Comparison of ENCODE assay signal across 27 cellular contexts in genomic region chr5:56357426-56357825, GRCh38.
DNase-seq lines count a peak whose midpoint lies in the region; ATAC-seq and TF ChIP-seq lines count a peak whose summit lies in the region.
"Had no signal": no experiment of that assay in that cellular context is flagged by ENCODE, and none has a peak within 500 bp of the region (broad histone marks: within the 10 kb centered on the region; RNA-seq: fewer than 3 reads in every experiment).

No MANE protein-coding gene starts in this region.

- no peak overlapping the region for H3K4me3 ChIP-seq in Panc1 (ENCODE audit: low read depth in 2 of 2, low read length in 2 of 2)
- H3K4me3 ChIP-seq: breast epithelium, SJCRH30, spleen had no signal

- H3K27me3 ChIP-seq in Panc1 (ENCODE audit: control insufficient read depth, insufficient read depth, low read length): no peaks in the 10 kb centered on the region
- H3K27me3 ChIP-seq: breast epithelium, SJCRH30, spleen had no signal

- H3K27ac Mint-ChIP-seq in Calu3 (ENCODE audit: unreplicated experiment) (peak overlapping the region; percentile 97), immature natural killer cell (no peak overlapping the region)
- H3K27ac Mint-ChIP-seq: naive thymus-derived CD4-positive, alpha-beta T cell had no signal

- ATAC-seq in Panc1: no peak
- ATAC-seq: naive thymus-derived CD4-positive, alpha-beta T cell had no signal

- in situ Hi-C loops in Panc1 (cut with HindIII; ENCODE audit: low pct_unique_long_range_greater_than_20kb, low sequenced_read_pairs): no loop called here

- no peaks in the 10 kb centered on the region for H3K36me3 ChIP-seq in Panc1 (ENCODE audit: control insufficient read depth, insufficient read depth, low read length)
- H3K36me3 ChIP-seq: breast epithelium, SJCRH30, spleen had no signal

- TF ChIP-seq CTCF in Calu3 (IDR thresholded peaks at IDR 0.05; ENCODE audit: unreplicated experiment) (no peak), Panc1 (IDR thresholded peaks at IDR 0.05) (no peak)

- POLR2A ChIA-PET in Panc1 (lab: Charles Lee): interaction anchor here (0.5 kb wide), 1 partner anchor 260 kb away, joined by 3 read pairs; no protein-coding TSS in a partner anchor

- CTCF ChIA-PET in Calu3 (lab: Charles Lee): interaction anchor here (0.7 to 1.3 kb wide), 2 partner anchors 21 to 86 kb away, joined by 4 to 5 read pairs; no protein-coding TSS in a partner anchor
- CTCF ChIA-PET in Panc1 (lab: Charles Lee): no interaction called here

- no peaks in the 10 kb centered on the region for H3K27me3 Mint-ChIP-seq in Calu3 (ENCODE audit: unreplicated experiment)
- peaks cover 4 to 6% (median 5%) of the 10 kb centered on the region in 3 donors for H3K27me3 Mint-ChIP-seq in immature natural killer cell (ENCODE audit: low read depth in 3 of 3)
- H3K27me3 Mint-ChIP-seq: naive thymus-derived CD4-positive, alpha-beta T cell had no signal

- peaks cover 12% of the 10 kb centered on the region; the same call in 1 of the 2 replicates for H3K4me1 ChIP-seq in Panc1 (ENCODE audit: control insufficient read depth, insufficient read depth, low read length)
- H3K4me1 ChIP-seq: spleen had no signal

- BruUV-seq in Calu3 (replicated peaks; lab: Mats Ljungman, UMichigan) (no TSS peak), Panc1 (replicated peaks; lab: Mats Ljungman, UMichigan) (no TSS peak)

- H3K4me1 Mint-ChIP-seq in Calu3 (ENCODE audit: low read depth, unreplicated experiment) (peaks cover 60% of the 10 kb centered on the region), immature natural killer cell (no peaks in the 10 kb centered on the region)

- no peak overlapping the region for H3K4me3 Mint-ChIP-seq in Calu3 (ENCODE audit: low read depth, unreplicated experiment)
- no peak overlapping the region for H3K4me3 Mint-ChIP-seq in immature natural killer cell
- H3K4me3 Mint-ChIP-seq: naive thymus-derived CD4-positive, alpha-beta T cell had no signal

- no peaks in the 10 kb centered on the region for H3K9me3 ChIP-seq in Panc1 (ENCODE audit: control insufficient read depth, insufficient read depth, low read depth, low read length)
- H3K9me3 ChIP-seq: breast epithelium, SJCRH30, spleen had no signal

- peak overlapping the region; percentile 42; the same call in 1 of the 2 replicates for H3K27ac ChIP-seq in Panc1 (ENCODE audit: low read length)
- H3K27ac ChIP-seq: epithelial cell of prostate, SJCRH30, spleen had no signal

- no peak for DNase-seq in Calu3
- DNase-seq in Panc1 (ENCODE audit: low read depth, low spot score): no peak
- peak; percentile 65 for DNase-seq in islet precursor cell
- DNase-seq in renal cortical epithelial cell (ENCODE audit: low read depth): peak; percentile 63
- DNase-seq in activated T-cell treated with anti-CD3 and anti-CD28 coated beads, Interleukin-2, amount 50 U/mL, for 48 hours: no peak
- no peak for DNase-seq in activated CD4-positive, alpha-beta T cell treated with anti-CD3 and anti-CD28 coated beads, Interleukin-2, amount 50 U/mL, for 1 hour
- no peak for DNase-seq in immature natural killer cell
- no peak for DNase-seq in GOT3 (lab: John Stamatoyannopoulos, UW)
- DNase-seq: activated CD4-positive, alpha-beta T cell treated with anti-CD3 and anti-CD28 coated beads, Interleukin-2, amount 50 U/mL, for 4 hours; activated CD4-positive, CD25-positive, alpha-beta regulatory T cell; activated naive CD4-positive, alpha-beta T cell treated with Interleukin-2 at 50 U/mL for 16 hours; amygdala; DMS153; effector CD4-positive, alpha-beta T cell; HCEC 1CT; KG1; left cardiac atrium; naive thymus-derived CD4-positive, alpha-beta T cell; NCI-H1417 treated with DMSO at 0.1 percent for 48 hours; NCI-H748 treated with DMSO at 0.1 percent for 48 hours; retina; SJCRH30; spleen; stimulated activated CD4-positive, alpha-beta T cell treated with anti-CD3 and anti-CD28 coated beads, Interleukin-4, amount 100 ng/mL, for 1 hour; substantia nigra had no signal

- intact Hi-C loops in Calu3 (cut with micrococcal nuclease; ENCODE audit: unreplicated experiment): loop anchor here (2.0 to 5.0 kb wide), 8 partner anchors 29 to 481 kb away; partner anchors contain the start of gene MAP3K1
- intact Hi-C loops in Panc1 (cut with micrococcal nuclease; ENCODE audit: unreplicated experiment): no loop called here

- H3K36me3 Mint-ChIP-seq in Calu3 (ENCODE audit: insufficient read depth, unreplicated experiment) (peaks cover 18% of the 10 kb centered on the region), immature natural killer cell (no peaks in the 10 kb centered on the region)

- H3K9me3 Mint-ChIP-seq in Calu3 (ENCODE audit: low read depth, unreplicated experiment): no peaks in the 10 kb centered on the region
- H3K9me3 Mint-ChIP-seq in immature natural killer cell: peaks cover 0 to 2% (median 0%) of the 10 kb centered on the region in 6 donors

Comparison
In these comparisons a context has a peak if more than half of its experiments do, and no peak if none do; other contexts are left out.
1. DNase-seq: peak in islet precursor cell (single experiment) and renal cortical epithelial cell (single experiment); none in Calu3 (single experiment), Panc1 (single experiment), activated T-cell treated with anti-CD3 and anti-CD28 coated beads, Interleukin-2, amount 50 U/mL, for 48 hours (0 of 2), activated CD4-positive, alpha-beta T cell treated with anti-CD3 and anti-CD28 coated beads, Interleukin-2, amount 50 U/mL, for 1 hour (single experiment), immature natural killer cell (0 of 3) and GOT3 (single experiment).